In genomic region chr12:66496595-66496994, GRCh38 we compare ENCODE assay signal across 1 cellular context.
TF ChIP-seq lines count a peak whose summit lies in the region.

No MANE protein-coding gene starts in this region.

TF ChIP-seq in GM23338, 12 proteins besides CTCF, POLR2A, EP300 and RAD21:
- TF ChIP-seq, protein P1, sequence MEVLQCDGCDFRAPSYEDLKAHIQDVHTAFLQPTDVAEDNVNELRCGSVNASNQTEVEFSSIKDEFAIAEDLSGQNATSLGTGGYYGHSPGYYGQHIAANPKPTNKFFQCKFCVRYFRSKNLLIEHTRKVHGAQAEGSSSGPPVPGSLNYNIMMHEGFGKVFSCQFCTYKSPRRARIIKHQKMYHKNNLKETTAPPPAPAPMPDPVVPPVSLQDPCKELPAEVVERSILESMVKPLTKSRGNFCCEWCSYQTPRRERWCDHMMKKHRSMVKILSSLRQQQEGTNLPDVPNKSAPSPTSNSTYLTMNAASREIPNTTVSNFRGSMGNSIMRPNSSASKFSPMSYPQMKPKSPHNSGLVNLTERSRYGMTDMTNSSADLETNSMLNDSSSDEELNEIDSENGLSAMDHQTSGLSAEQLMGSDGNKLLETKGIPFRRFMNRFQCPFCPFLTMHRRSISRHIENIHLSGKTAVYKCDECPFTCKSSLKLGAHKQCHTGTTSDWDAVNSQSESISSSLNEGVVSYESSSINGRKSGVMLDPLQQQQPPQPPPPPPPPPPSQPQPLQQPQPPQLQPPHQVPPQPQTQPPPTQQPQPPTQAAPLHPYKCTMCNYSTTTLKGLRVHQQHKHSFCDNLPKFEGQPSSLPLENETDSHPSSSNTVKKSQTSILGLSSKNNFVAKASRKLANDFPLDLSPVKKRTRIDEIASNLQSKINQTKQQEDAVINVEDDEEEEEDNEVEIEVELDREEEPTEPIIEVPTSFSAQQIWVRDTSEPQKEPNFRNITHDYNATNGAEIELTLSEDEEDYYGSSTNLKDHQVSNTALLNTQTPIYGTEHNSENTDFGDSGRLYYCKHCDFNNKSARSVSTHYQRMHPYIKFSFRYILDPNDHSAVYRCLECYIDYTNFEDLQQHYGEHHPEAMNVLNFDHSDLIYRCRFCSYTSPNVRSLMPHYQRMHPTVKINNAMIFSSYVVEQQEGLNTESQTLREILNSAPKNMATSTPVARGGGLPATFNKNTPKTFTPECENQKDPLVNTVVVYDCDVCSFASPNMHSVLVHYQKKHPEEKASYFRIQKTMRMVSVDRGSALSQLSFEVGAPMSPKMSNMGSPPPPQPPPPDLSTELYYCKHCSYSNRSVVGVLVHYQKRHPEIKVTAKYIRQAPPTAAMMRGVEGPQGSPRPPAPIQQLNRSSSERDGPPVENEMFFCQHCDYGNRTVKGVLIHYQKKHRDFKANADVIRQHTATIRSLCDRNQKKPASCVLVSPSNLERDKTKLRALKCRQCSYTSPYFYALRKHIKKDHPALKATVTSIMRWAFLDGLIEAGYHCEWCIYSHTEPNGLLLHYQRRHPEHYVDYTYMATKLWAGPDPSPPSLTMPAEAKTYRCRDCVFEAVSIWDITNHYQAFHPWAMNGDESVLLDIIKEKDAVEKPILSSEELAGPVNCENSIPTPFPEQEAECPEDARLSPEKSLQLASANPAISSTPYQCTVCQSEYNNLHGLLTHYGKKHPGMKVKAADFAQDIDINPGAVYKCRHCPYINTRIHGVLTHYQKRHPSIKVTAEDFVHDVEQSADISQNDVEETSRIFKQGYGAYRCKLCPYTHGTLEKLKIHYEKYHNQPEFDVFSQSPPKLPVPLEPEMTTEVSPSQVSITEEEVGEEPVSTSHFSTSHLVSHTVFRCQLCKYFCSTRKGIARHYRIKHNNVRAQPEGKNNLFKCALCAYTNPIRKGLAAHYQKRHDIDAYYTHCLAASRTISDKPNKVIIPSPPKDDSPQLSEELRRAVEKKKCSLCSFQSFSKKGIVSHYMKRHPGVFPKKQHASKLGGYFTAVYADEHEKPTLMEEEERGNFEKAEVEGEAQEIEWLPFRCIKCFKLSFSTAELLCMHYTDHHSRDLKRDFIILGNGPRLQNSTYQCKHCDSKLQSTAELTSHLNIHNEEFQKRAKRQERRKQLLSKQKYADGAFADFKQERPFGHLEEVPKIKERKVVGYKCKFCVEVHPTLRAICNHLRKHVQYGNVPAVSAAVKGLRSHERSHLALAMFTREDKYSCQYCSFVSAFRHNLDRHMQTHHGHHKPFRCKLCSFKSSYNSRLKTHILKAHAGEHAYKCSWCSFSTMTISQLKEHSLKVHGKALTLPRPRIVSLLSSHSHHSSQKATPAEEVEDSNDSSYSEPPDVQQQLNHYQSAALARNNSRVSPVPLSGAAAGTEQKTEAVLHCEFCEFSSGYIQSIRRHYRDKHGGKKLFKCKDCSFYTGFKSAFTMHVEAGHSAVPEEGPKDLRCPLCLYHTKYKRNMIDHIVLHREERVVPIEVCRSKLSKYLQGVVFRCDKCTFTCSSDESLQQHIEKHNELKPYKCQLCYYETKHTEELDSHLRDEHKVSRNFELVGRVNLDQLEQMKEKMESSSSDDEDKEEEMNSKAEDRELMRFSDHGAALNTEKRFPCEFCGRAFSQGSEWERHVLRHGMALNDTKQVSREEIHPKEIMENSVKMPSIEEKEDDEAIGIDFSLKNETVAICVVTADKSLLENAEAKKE (CRISPR knock-in tag; IDR thresholded peaks at IDR 0.05): 0 out of 2 replicates have a peak, but pooled peaks have one; percentile 21
- no peak for TF ChIP-seq CREB1 (CRISPR knock-in tag; IDR thresholded peaks at IDR 0.05; ENCODE audit: low read depth)
